1 cellular context compared by ENCODE assay signal in the genomic region with DNA sequence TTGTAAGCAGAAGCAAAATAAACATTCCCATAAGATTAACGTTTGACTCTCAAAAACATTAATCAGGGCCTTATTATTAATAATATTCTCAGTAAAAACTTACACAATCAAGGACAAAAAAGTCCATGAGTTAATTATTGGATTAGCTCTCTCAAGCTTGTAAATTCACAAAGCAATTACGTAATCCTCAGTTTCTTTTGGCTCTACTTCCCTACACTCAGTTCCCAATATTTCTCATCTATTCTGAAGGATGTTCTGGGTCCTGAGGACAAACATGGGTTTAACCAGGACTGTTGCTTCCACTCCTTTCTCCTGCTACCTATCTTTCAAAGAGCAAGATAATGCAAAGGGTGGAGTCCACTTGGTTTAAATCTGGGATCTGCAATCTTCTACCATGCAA.
TF ChIP-seq lines count a peak whose summit lies in the region.

No MANE protein-coding gene starts in this region.

TF ChIP-seq in K562, 482 proteins besides CTCF, POLR2A, EP300 and RAD21:
- no peak for TF ChIP-seq RFX5 (IDR thresholded peaks at IDR 0.05; ENCODE audit: low read depth, low read length)
- TF ChIP-seq ZEB2 (IDR thresholded peaks at IDR 0.05) = no peak
- no peak for TF ChIP-seq KAT7 (CRISPR knock-in tag; IDR thresholded peaks at IDR 0.05; ENCODE audit: borderline replicate concordance)
- no peak for TF ChIP-seq GTF2E2 (tag; IDR thresholded peaks at IDR 0.05)
- TF ChIP-seq ZC3H11A (IDR thresholded peaks at IDR 0.05; ENCODE audit: low read depth, low read length) = no peak
- TF ChIP-seq CEBPB (tag; IDR thresholded peaks at IDR 0.05) = peak; percentile 81
- TF ChIP-seq CEBPG (CRISPR knock-in tag; IDR thresholded peaks at IDR 0.05) = no peak
- TF ChIP-seq CEBPG (tag; conservative IDR thresholded peaks at IDR 0.05 in 1 of 2, IDR thresholded peaks at IDR 0.05 in 1 of 2) = peak; percentile 46 to 63
- TF ChIP-seq ETV5 (CRISPR knock-in tag; IDR thresholded peaks at IDR 0.05; ENCODE audit: low read depth) = no peak
- TF ChIP-seq SMAD4 (CRISPR knock-in tag; conservative IDR thresholded peaks at IDR 0.05) = no peak
- TF ChIP-seq, protein P1, sequence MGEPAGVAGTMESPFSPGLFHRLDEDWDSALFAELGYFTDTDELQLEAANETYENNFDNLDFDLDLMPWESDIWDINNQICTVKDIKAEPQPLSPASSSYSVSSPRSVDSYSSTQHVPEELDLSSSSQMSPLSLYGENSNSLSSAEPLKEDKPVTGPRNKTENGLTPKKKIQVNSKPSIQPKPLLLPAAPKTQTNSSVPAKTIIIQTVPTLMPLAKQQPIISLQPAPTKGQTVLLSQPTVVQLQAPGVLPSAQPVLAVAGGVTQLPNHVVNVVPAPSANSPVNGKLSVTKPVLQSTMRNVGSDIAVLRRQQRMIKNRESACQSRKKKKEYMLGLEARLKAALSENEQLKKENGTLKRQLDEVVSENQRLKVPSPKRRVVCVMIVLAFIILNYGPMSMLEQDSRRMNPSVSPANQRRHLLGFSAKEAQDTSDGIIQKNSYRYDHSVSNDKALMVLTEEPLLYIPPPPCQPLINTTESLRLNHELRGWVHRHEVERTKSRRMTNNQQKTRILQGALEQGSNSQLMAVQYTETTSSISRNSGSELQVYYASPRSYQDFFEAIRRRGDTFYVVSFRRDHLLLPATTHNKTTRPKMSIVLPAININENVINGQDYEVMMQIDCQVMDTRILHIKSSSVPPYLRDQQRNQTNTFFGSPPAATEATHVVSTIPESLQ (CRISPR knock-in tag; IDR thresholded peaks at IDR 0.05) = no peak
- TF ChIP-seq ZFP36 (IDR thresholded peaks at IDR 0.05; ENCODE audit: low read depth, low read length, partially characterized antibody) = no peak
- no peak for TF ChIP-seq CBX3 (IDR thresholded peaks at IDR 0.05; ENCODE audit: borderline replicate concordance in 1 of 2, low read length in 2 of 2)
TF ChIP-seq in K562: peak in this region for 2.
